ENCODE assay signal across 12 cellular contexts in the genomic region with DNA sequence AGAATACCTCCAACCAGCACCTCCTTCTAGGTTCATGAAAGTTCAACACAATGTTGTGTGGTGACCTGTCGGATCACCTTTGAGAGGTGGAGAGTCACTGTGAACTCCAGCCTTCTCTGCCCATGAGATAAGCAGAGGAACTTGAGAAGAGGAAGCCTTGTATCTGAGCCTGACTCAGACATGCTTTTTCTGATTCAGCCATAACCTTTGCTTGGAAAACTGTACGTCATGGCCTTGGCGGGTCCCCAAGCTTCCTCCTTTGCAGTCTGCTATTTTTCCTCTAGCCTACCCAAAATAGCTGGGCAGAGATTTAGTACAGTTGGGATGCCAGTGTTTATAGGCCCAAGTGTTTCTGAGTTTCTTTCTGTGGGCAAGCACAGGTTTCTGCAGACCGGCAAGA.
DNase-seq lines count a peak whose midpoint lies in the region; ATAC-seq and TF ChIP-seq lines count a peak whose summit lies in the region.
"Had no signal": no experiment of that assay in that cellular context is flagged by ENCODE, and none has a peak within 500 bp of the region (broad histone marks: within the 10 kb centered on the region; RNA-seq: fewer than 3 reads in every experiment).

No MANE protein-coding gene starts in this region.

- H3K27me3 ChIP-seq in MG63 (no peaks in the 10 kb centered on the region), stomach (no peaks in the 10 kb centered on the region)
- H3K27me3 ChIP-seq: breast epithelium had no signal

- no peak for TF ChIP-seq POLR2A in stomach (IDR thresholded peaks at IDR 0.05)

- no peak for ATAC-seq in GM19351 (IDR thresholded peaks at IDR 0.05; ENCODE audit: unreplicated experiment)
- ATAC-seq in GM21447 (IDR thresholded peaks at IDR 0.05; ENCODE audit: unreplicated experiment) = no peak
- ATAC-seq: natural killer cell treated with Interleukin-12 subunit alpha and Interleukin-12 subunit beta and Interleukin-15 and Interleukin-18, amount 100 ng/mL, for 72 hours had no signal

- H3K4me3 ChIP-seq in MG63 (no peak overlapping the region), choroid plexus epithelial cell (ENCODE audit: low read depth, low read length) (no peak overlapping the region), stomach (no peak overlapping the region)
- H3K4me3 ChIP-seq: breast epithelium had no signal

- DNase-seq in MG63 (peak; percentile 40), choroid plexus epithelial cell (ENCODE audit: low read depth) (peak; percentile 87), left kidney (ENCODE audit: low read depth, low spot score) (peak; percentile 28), stomach (peak; percentile 38), retina (no peak), NCI-H187 (lab: John Stamatoyannopoulos, UW) (no peak)
- DNase-seq: NCI-H524 treated with DMSO at 0.1 percent for 48 hours; stimulated activated CD4-positive, alpha-beta T cell treated with anti-CD3 and anti-CD28 coated beads, Interleukin-4, amount 100 ng/mL, for 4 hours had no signal

- 54 to 77% (median 64%) methylated on average over 4 of the region's 4 CpGs for WGBS in stomach, 5 donors

- H3K36me3 ChIP-seq in MG63 = no peaks in the 10 kb centered on the region
- H3K36me3 ChIP-seq in stomach = no peaks in the 10 kb centered on the region
- H3K36me3 ChIP-seq: breast epithelium had no signal

- no peak for TF ChIP-seq EP300 in stomach (IDR thresholded peaks at IDR 0.05)

- peak overlapping the region in 2 of 5 donors; percentile 32 to 46 for H3K27ac ChIP-seq in stomach
- H3K27ac ChIP-seq: breast epithelium had no signal

- TF ChIP-seq CTCF in choroid plexus epithelial cell (conservative IDR thresholded peaks at IDR 0.05; ENCODE audit: low read depth, low read length) (no peak), stomach (IDR thresholded peaks at IDR 0.05) (no peak)

- H3K9me3 ChIP-seq in MG63 = no peaks in the 10 kb centered on the region
- H3K9me3 ChIP-seq in stomach = no peaks in the 10 kb centered on the region
- H3K9me3 ChIP-seq: breast epithelium had no signal

- peaks cover 0 to 22% (median 9%) of the 10 kb centered on the region in 4 donors for H3K4me1 ChIP-seq in stomach
- H3K4me1 ChIP-seq: breast epithelium had no signal

- intact Hi-C loops in stomach (cut with DNase I; ENCODE audit: low total_unique reads) = no loop called here

Comparison
In these comparisons a context has a peak if more than half of its experiments do, and no peak if none do; other contexts are left out.
1. DNase-seq: peak in MG63 (single experiment), choroid plexus epithelial cell (single experiment), left kidney (single experiment) and stomach (single experiment); none in retina (single experiment) and NCI-H187 (0 of 2).